ENCODE assay signal across 5 cellular contexts in genomic region chr7:67255076-67255475, GRCh38.
A peak's percentile ranks its signal among the peaks of the same experiment; 100 is the strongest.
DNase-seq lines count a peak whose midpoint lies in the region; ATAC-seq, FAIRE-seq and TF ChIP-seq lines count a peak whose summit lies in the region.
"Not testable (repeated sequence)": the region's sequence is repeated elsewhere in the genome, so short reads cannot be mapped to it uniquely, and the experiment has no call there.

No MANE protein-coding gene starts in this region.

- not testable (repeated sequence) for TF ChIP-seq CTCF in activated CD8-positive, alpha-beta T cell treated with anti-CD3 and anti-CD28 coated beads for 36 hours (IDR thresholded peaks at IDR 0.05); bronchial epithelial cell (IDR thresholded peaks at IDR 0.05; ENCODE audit: insufficient read depth, low read length, severe bottlenecking)

- FAIRE-seq in bronchial epithelial cell (lab: Jason Lieb, UNC): not testable (repeated sequence)

- CTCF ChIA-PET in activated CD8-positive, alpha-beta T cell treated with anti-CD3 and anti-CD28 coated beads for 36 hours (lab: Charles Lee): not testable (repeated sequence)

- ATAC-seq in activated CD8-positive, alpha-beta T cell treated with anti-CD3 and anti-CD28 coated beads for 36 hours: peak; percentile 37
- ATAC-seq in activated T-helper 17 cell treated with anti-CD3 and anti-CD28 coated beads, Interleukin-2, amount 50 U/mL, for 72 hours (replicated peaks): peak; percentile 87
- ATAC-seq in activated naive CD8-positive, alpha-beta T cell treated with anti-CD3 and anti-CD28 coated beads, Interleukin-2, amount 50 U/mL, for 24 hours: peak; percentile 59
- ATAC-seq in stimulated activated naive CD8-positive, alpha-beta T cell treated with anti-CD3 and anti-CD28 coated beads, Interleukin-15, amount 100 ng/mL, for 72 hours: peak; percentile 56

- H3K27me3 ChIP-seq in bronchial epithelial cell (ENCODE audit: control insufficient read depth, insufficient read depth, low read length): not testable (repeated sequence)

- POLR2A ChIA-PET in activated CD8-positive, alpha-beta T cell treated with anti-CD3 and anti-CD28 coated beads for 36 hours (lab: Charles Lee): not testable (repeated sequence)

- not testable (repeated sequence) for H3K4me3 ChIP-seq in bronchial epithelial cell (ENCODE audit: low read depth, low read length)

- not testable (repeated sequence) for H3K27ac Mint-ChIP-seq in activated CD8-positive, alpha-beta T cell treated with anti-CD3 and anti-CD28 coated beads for 36 hours; activated T-helper 17 cell treated with anti-CD3 and anti-CD28 coated beads, Interleukin-2, amount 50 U/mL, for 72 hours; activated naive CD8-positive, alpha-beta T cell treated with anti-CD3 and anti-CD28 coated beads, Interleukin-2, amount 50 U/mL, for 24 hours; stimulated activated naive CD8-positive, alpha-beta T cell treated with anti-CD3 and anti-CD28 coated beads, Interleukin-15, amount 100 ng/mL, for 72 hours

- H3K36me3 ChIP-seq in bronchial epithelial cell (ENCODE audit: control insufficient read depth, insufficient read depth, low read length): not testable (repeated sequence)

- not testable (repeated sequence) for H3K9me3 Mint-ChIP-seq in activated CD8-positive, alpha-beta T cell treated with anti-CD3 and anti-CD28 coated beads for 36 hours; activated T-helper 17 cell treated with anti-CD3 and anti-CD28 coated beads, Interleukin-2, amount 50 U/mL, for 72 hours; activated naive CD8-positive, alpha-beta T cell treated with anti-CD3 and anti-CD28 coated beads, Interleukin-2, amount 50 U/mL, for 24 hours
- peaks cover 16 to 19% of the 10 kb centered on the region in 2 donors for H3K9me3 Mint-ChIP-seq in stimulated activated naive CD8-positive, alpha-beta T cell treated with anti-CD3 and anti-CD28 coated beads, Interleukin-15, amount 100 ng/mL, for 72 hours

- H3K4me1 Mint-ChIP-seq in activated CD8-positive, alpha-beta T cell treated with anti-CD3 and anti-CD28 coated beads for 36 hours (ENCODE audit: low read depth); activated naive CD8-positive, alpha-beta T cell treated with anti-CD3 and anti-CD28 coated beads, Interleukin-2, amount 50 U/mL, for 24 hours; stimulated activated naive CD8-positive, alpha-beta T cell treated with anti-CD3 and anti-CD28 coated beads, Interleukin-15, amount 100 ng/mL, for 72 hours: not testable (repeated sequence)
- H3K4me1 Mint-ChIP-seq in activated T-helper 17 cell treated with anti-CD3 and anti-CD28 coated beads, Interleukin-2, amount 50 U/mL, for 72 hours: peaks cover 13% of the 10 kb centered on the region

- intact Hi-C loops in activated CD8-positive, alpha-beta T cell treated with anti-CD3 and anti-CD28 coated beads for 36 hours (cut with micrococcal nuclease): not testable (repeated sequence)

- not testable (repeated sequence) for H3K4me3 Mint-ChIP-seq in activated CD8-positive, alpha-beta T cell treated with anti-CD3 and anti-CD28 coated beads for 36 hours; activated T-helper 17 cell treated with anti-CD3 and anti-CD28 coated beads, Interleukin-2, amount 50 U/mL, for 72 hours; activated naive CD8-positive, alpha-beta T cell treated with anti-CD3 and anti-CD28 coated beads, Interleukin-2, amount 50 U/mL, for 24 hours; stimulated activated naive CD8-positive, alpha-beta T cell treated with anti-CD3 and anti-CD28 coated beads, Interleukin-15, amount 100 ng/mL, for 72 hours

- H3K27me3 Mint-ChIP-seq in activated CD8-positive, alpha-beta T cell treated with anti-CD3 and anti-CD28 coated beads for 36 hours; activated T-helper 17 cell treated with anti-CD3 and anti-CD28 coated beads, Interleukin-2, amount 50 U/mL, for 72 hours; activated naive CD8-positive, alpha-beta T cell treated with anti-CD3 and anti-CD28 coated beads, Interleukin-2, amount 50 U/mL, for 24 hours; stimulated activated naive CD8-positive, alpha-beta T cell treated with anti-CD3 and anti-CD28 coated beads, Interleukin-15, amount 100 ng/mL, for 72 hours: not testable (repeated sequence)

- peaks cover 20% of the 10 kb centered on the region for H3K36me3 Mint-ChIP-seq in activated CD8-positive, alpha-beta T cell treated with anti-CD3 and anti-CD28 coated beads for 36 hours (ENCODE audit: low read depth)
- not testable (repeated sequence) for H3K36me3 Mint-ChIP-seq in activated T-helper 17 cell treated with anti-CD3 and anti-CD28 coated beads, Interleukin-2, amount 50 U/mL, for 72 hours (ENCODE audit: low read depth)
- peaks cover 16% of the 10 kb centered on the region for H3K36me3 Mint-ChIP-seq in activated naive CD8-positive, alpha-beta T cell treated with anti-CD3 and anti-CD28 coated beads, Interleukin-2, amount 50 U/mL, for 24 hours (ENCODE audit: low read depth)

- not testable (repeated sequence) for DNase-seq in activated CD8-positive, alpha-beta T cell treated with anti-CD3 and anti-CD28 coated beads for 36 hours; activated naive CD8-positive, alpha-beta T cell treated with anti-CD3 and anti-CD28 coated beads, Interleukin-2, amount 50 U/mL, for 24 hours; stimulated activated naive CD8-positive, alpha-beta T cell treated with anti-CD3 and anti-CD28 coated beads, Interleukin-15, amount 100 ng/mL, for 72 hours
- peak; percentile 22 for DNase-seq in bronchial epithelial cell (ENCODE audit: low read depth)

Comparison
In these comparisons a context has a peak if more than half of its experiments do, and no peak if none do; other contexts are left out.
1. ATAC-seq: peak in every context shown above with its lines; median percentile 87 in activated T-helper 17 cell treated with anti-CD3 and anti-CD28 coated beads, Interleukin-2, amount 50 U/mL, for 72 hours; 59 in activated naive CD8-positive, alpha-beta T cell treated with anti-CD3 and anti-CD28 coated beads, Interleukin-2, amount 50 U/mL, for 24 hours; 56 in stimulated activated naive CD8-positive, alpha-beta T cell treated with anti-CD3 and anti-CD28 coated beads, Interleukin-15, amount 100 ng/mL, for 72 hours; 37 in activated CD8-positive, alpha-beta T cell treated with anti-CD3 and anti-CD28 coated beads for 36 hours.